ENCODE assay signal across 30 cellular contexts in genomic region chr5:110442856-110443255, GRCh38.
"Had no signal": no experiment of that assay in that cellular context is flagged by ENCODE, and none has a peak within 500 bp of the region (broad histone marks: within the 10 kb centered on the region; RNA-seq: fewer than 3 reads in every experiment).

No MANE protein-coding gene starts in this region.

- H3K27ac ChIP-seq: adrenal gland, body of pancreas, breast epithelium, Peyer's patch, SJSA1 had no signal

- H3K9me3 ChIP-seq: adrenal gland, body of pancreas, breast epithelium, Peyer's patch, SJSA1, SK-N-SH had no signal

- H3K4me1 ChIP-seq: body of pancreas, breast epithelium, Peyer's patch, SJSA1 had no signal

- H3K4me2 ChIP-seq: SK-N-SH had no signal

- H3K4me3 Mint-ChIP-seq: activated CD4-positive, alpha-beta T cell treated with anti-CD3 and anti-CD28 coated beads, Interleukin-2, amount 10 ng/mL, durations not matched to agents 24 days and 14 days; activated CD8-positive, alpha-beta T cell treated with anti-CD3 and anti-CD28 coated beads, Interleukin-2, amount 10 ng/mL, durations not matched to agents 7 days and 5 days; activated naive CD4-positive, alpha-beta T cell treated with anti-CD3 and anti-CD28 coated beads for 36 hours; activated T-cell treated with anti-CD3 and anti-CD28 coated beads, Interleukin-2, amount 50 U/mL, for 24 hours; activated T-helper 1 cell treated with anti-CD3 and anti-CD28 coated beads, Interleukin-12 subunit alpha, Interleukin-12 subunit beta, Interleukin-2, Interleukin-4 antibody, amounts not matched to agents 30 ng/mL and 10 ng/mL and 1 ng/mL, durations not matched to agents 14 hours and 24 hours and 36 hours; T-helper 1 cell treated with Interleukin-12 subunit alpha and Interleukin-12 subunit beta and Interleukin-4 antibody, amounts not matched to agents 30 μg/mL and 1 μg/mL, for 36 hours; T-helper 2 cell treated with Interferon-gamma antibody and Interleukin-4, amounts not matched to agents 5 μg/mL and 100 μg/mL, for 36 hours had no signal

- H3K4me3 ChIP-seq: adrenal gland, body of pancreas, breast epithelium, Peyer's patch, SJSA1 had no signal

- ATAC-seq: activated CD8-positive, alpha-beta T cell treated with anti-CD3 and anti-CD28 coated beads, Interleukin-2, amount 10 ng/mL, durations not matched to agents 7 days and 5 days; activated naive CD4-positive, alpha-beta T cell treated with anti-CD3 and anti-CD28 coated beads, Interleukin-2, amount 50 U/mL, for 72 hours; body of pancreas; PC-3 had no signal

- H3K36me3 Mint-ChIP-seq: activated naive CD4-positive, alpha-beta T cell treated with anti-CD3 and anti-CD28 coated beads, Interleukin-2, amount 50 U/mL, for 72 hours had no signal

- DNase-seq: activated CD4-positive, alpha-beta T cell treated with anti-CD3 and anti-CD28 coated beads, Interleukin-2, amount 10 ng/mL, durations not matched to agents 24 days and 14 days; activated CD4-positive, alpha-beta T cell treated with anti-CD3 and anti-CD28 coated beads, Interleukin-2, amount 50 U/mL, for 48 hours; activated CD8-positive, alpha-beta T cell treated with anti-CD3 and anti-CD28 coated beads, Interleukin-2, amount 10 ng/mL, durations not matched to agents 7 days and 5 days; activated gamma-delta T cell treated with Interleukin-2 at 50 U/mL for 16 hours; activated naive CD4-positive, alpha-beta T cell treated with anti-CD3 and anti-CD28 coated beads for 36 hours; activated T-cell treated with anti-CD3 and anti-CD28 coated beads, Interleukin-2, amount 50 U/mL, for 24 hours; adrenal gland; body of pancreas; NCI-H1092 treated with DMSO at 0.1 percent for 48 hours; NCI-H1417; NCI-H187 treated with DMSO at 0.1 percent for 48 hours; NCI-H2081; NCI-H226; NCI-H446 treated with DMSO at 0.1 percent for 48 hours; NCI-H524; NCI-H69; NK-92 treated with Interleukin-12 subunit alpha and Interleukin-12 subunit beta, amount 100 ng/mL, for 24 hours; PC-3; Peyer's patch; RPMI8226; SHP77 treated with DMSO at 0.1 percent for 48 hours; SK-N-SH had no signal

- H3K27ac Mint-ChIP-seq: activated CD4-positive, alpha-beta T cell treated with anti-CD3 and anti-CD28 coated beads, Interleukin-2, amount 10 ng/mL, durations not matched to agents 24 days and 14 days; activated CD8-positive, alpha-beta T cell treated with anti-CD3 and anti-CD28 coated beads, Interleukin-2, amount 10 ng/mL, durations not matched to agents 7 days and 5 days; activated naive CD4-positive, alpha-beta T cell treated with anti-CD3 and anti-CD28 coated beads for 36 hours; activated naive CD4-positive, alpha-beta T cell treated with anti-CD3 and anti-CD28 coated beads, Interleukin-2, amount 50 U/mL, for 72 hours; activated T-cell treated with anti-CD3 and anti-CD28 coated beads, Interleukin-2, amount 50 U/mL, for 24 hours; activated T-helper 1 cell treated with anti-CD3 and anti-CD28 coated beads, Interleukin-12 subunit alpha, Interleukin-12 subunit beta, Interleukin-2, Interleukin-4 antibody, amounts not matched to agents 30 ng/mL and 10 ng/mL and 1 ng/mL, durations not matched to agents 14 hours and 24 hours and 36 hours; T-helper 1 cell treated with Interleukin-12 subunit alpha and Interleukin-12 subunit beta and Interleukin-4 antibody, amounts not matched to agents 30 μg/mL and 1 μg/mL, for 36 hours; T-helper 2 cell treated with Interferon-gamma antibody and Interleukin-4, amounts not matched to agents 5 μg/mL and 100 μg/mL, for 36 hours had no signal

- H3K27me3 ChIP-seq: adrenal gland, body of pancreas, breast epithelium, Peyer's patch, SJSA1 had no signal

- H3K4me1 Mint-ChIP-seq: activated CD4-positive, alpha-beta T cell treated with anti-CD3 and anti-CD28 coated beads, Interleukin-2, amount 10 ng/mL, durations not matched to agents 24 days and 14 days had no signal

- H3K36me3 ChIP-seq: adrenal gland, breast epithelium, Peyer's patch, SJSA1 had no signal

- H3K27me3 Mint-ChIP-seq: activated CD4-positive, alpha-beta T cell treated with anti-CD3 and anti-CD28 coated beads, Interleukin-2, amount 10 ng/mL, durations not matched to agents 24 days and 14 days; activated T-cell treated with anti-CD3 and anti-CD28 coated beads, Interleukin-2, amount 50 U/mL, for 24 hours had no signal

- H3K9me3 Mint-ChIP-seq: activated CD4-positive, alpha-beta T cell treated with anti-CD3 and anti-CD28 coated beads, Interleukin-2, amount 10 ng/mL, durations not matched to agents 24 days and 14 days; activated naive CD4-positive, alpha-beta T cell treated with anti-CD3 and anti-CD28 coated beads for 36 hours; activated naive CD4-positive, alpha-beta T cell treated with anti-CD3 and anti-CD28 coated beads, Interleukin-2, amount 50 U/mL, for 72 hours; activated T-cell treated with anti-CD3 and anti-CD28 coated beads, Interleukin-2, amount 50 U/mL, for 24 hours; activated T-helper 1 cell treated with anti-CD3 and anti-CD28 coated beads, Interleukin-12 subunit alpha, Interleukin-12 subunit beta, Interleukin-2, Interleukin-4 antibody, amounts not matched to agents 30 ng/mL and 10 ng/mL and 1 ng/mL, durations not matched to agents 14 hours and 24 hours and 36 hours; T-helper 1 cell treated with Interleukin-12 subunit alpha and Interleukin-12 subunit beta and Interleukin-4 antibody, amounts not matched to agents 30 μg/mL and 1 μg/mL, for 36 hours; T-helper 2 cell treated with Interferon-gamma antibody and Interleukin-4, amounts not matched to agents 5 μg/mL and 100 μg/mL, for 36 hours had no signal

- FAIRE-seq: astrocyte, TTC549 had no signal

- H3K9ac ChIP-seq: SK-N-SH had no signal
